ENCODE assay signal across 11 cellular contexts in the genomic region with DNA sequence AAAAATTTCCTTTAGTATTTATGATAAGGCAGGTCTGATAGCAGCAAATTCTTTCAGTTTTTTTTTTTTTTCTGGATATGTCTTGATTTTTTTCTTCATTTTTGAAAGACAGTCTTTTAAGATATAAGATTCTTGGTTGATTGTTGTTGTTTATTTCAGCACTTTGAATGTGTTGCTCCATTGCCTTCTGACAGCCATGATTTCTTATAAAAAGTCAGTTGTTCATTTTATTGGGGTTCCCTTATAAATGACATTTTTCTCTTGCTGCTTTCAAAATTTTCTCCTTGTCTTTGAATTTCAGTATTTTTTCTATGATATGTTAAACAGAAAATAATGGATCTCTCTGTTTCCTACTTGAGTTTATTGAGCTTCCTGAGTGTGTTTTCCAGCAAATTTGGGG.
"Had no signal": no experiment of that assay in that cellular context is flagged by ENCODE, and none has a peak within 500 bp of the region (broad histone marks: within the 10 kb centered on the region; RNA-seq: fewer than 3 reads in every experiment).

No MANE protein-coding gene starts in this region.

- ATAC-seq: GM23338, HCT116 had no signal

- H3K4me1 ChIP-seq: HAP-1 had no signal

- H3K27ac Mint-ChIP-seq: GM23338, H9, HFFc6 had no signal

- H3K4me3 Mint-ChIP-seq: GM23338, H9, HFFc6 had no signal

- H3K4me2 ChIP-seq: GM23338 had no signal

- H3K4me1 Mint-ChIP-seq: GM23338 had no signal

- H3K36me3 ChIP-seq: HAP-1 had no signal

- H3K27ac ChIP-seq: GM23248 had no signal

- H2AFZ ChIP-seq: GM23248, GM23338 had no signal

- H3K9ac ChIP-seq: GM23248 had no signal

- DNase-seq: GM23248, GOT3, H7, H9, HCEC 1CT, HFFc6 had no signal

- H3K9me3 ChIP-seq: HAP-1 had no signal

- H3K4me3 ChIP-seq: GM23248, GM23338, HAP-1 had no signal

- FAIRE-seq: H1, H54 had no signal
